ENCODE assay signal across 1 cellular context in genomic region chr11:120331301-120331966, GRCh38.
TF ChIP-seq lines count a peak whose summit lies in the region.

No MANE protein-coding gene starts in this region.

TF ChIP-seq in SK-N-SH, 30 proteins besides CTCF, POLR2A, EP300 and RAD21 (continued from another document):
- no peak for TF ChIP-seq CHD2 (IDR thresholded peaks at IDR 0.05; ENCODE audit: low read length, partially characterized antibody)
- TF ChIP-seq FOXJ3 (CRISPR knock-in tag; IDR thresholded peaks at IDR 0.05) = no peak
- TF ChIP-seq RCOR1 (IDR thresholded peaks at IDR 0.05; ENCODE audit: low read length) = no peak
- no peak for TF ChIP-seq IRF3 (IDR thresholded peaks at IDR 0.05; ENCODE audit: low read depth, low read length)
- TF ChIP-seq USF1 (IDR thresholded peaks at IDR 0.05; ENCODE audit: borderline replicate concordance, low read depth) = no peak
- TF ChIP-seq SIN3A (IDR thresholded peaks at IDR 0.05; ENCODE audit: borderline replicate concordance, low read depth, low read length) = no peak
- no peak for TF ChIP-seq REST (IDR thresholded peaks at IDR 0.05; ENCODE audit: low read depth, low read length)
- peak; percentile 83 for TF ChIP-seq NFIC (IDR thresholded peaks at IDR 0.05; ENCODE audit: borderline replicate concordance)
- 0 out of 2 replicates have a peak, but pooled peaks have one; percentile 28 for TF ChIP-seq ZBTB33 (IDR thresholded peaks at IDR 0.05; ENCODE audit: borderline replicate concordance, low read depth)
- TF ChIP-seq GABPA (IDR thresholded peaks at IDR 0.05; ENCODE audit: low read depth) = no peak; the same call in 1 of the 2 replicates
- peak; percentile 95 for TF ChIP-seq TEAD4 (IDR thresholded peaks at IDR 0.05; ENCODE audit: borderline replicate concordance, insufficient read depth)
